In the genomic region with DNA sequence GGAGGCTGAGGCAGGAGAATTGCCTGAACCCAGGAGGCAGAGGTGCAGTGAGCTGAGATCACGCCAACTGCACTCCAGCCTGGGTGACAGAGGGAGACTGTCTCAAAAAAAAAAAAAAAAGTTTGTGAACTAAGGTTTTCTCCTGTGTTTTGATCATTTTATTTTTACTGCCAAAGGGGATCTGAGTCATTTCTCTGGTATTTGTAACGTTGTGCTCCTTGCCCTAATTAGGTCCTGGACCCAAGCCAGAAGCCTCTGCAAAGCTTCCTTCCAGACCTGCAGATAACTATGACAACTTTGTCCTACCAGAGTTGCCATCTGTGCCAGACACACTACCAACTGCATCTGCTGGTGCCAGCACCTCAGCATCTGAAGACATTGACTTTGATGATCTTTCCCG, we compare ENCODE assay signal across 9 cellular contexts. TPM values are rescaled to one million over a fixed set of nuclear protein-coding genes. Genes with fewer than 3 reads are reported as not detected.
DNase-seq lines count a peak whose midpoint lies in the region; ATAC-seq, FAIRE-seq and TF ChIP-seq lines count a peak whose summit lies in the region.
"Had no signal": no experiment of that assay in that cellular context is flagged by ENCODE, and none has a peak within 500 bp of the region (broad histone marks: within the 10 kb centered on the region; RNA-seq: fewer than 3 reads in every experiment).

No MANE protein-coding gene starts in this region.

- H3K4me1 ChIP-seq in HEK293 (ENCODE audit: control insufficient read depth, insufficient read depth, low read length) (peaks cover 20% of the 10 kb centered on the region; the same call in 1 of the 2 replicates), skeletal muscle satellite cell (ENCODE audit: control insufficient read depth, insufficient read depth, low read length) (peaks cover 39% of the 10 kb centered on the region)

- DNase-seq in SW 1271 (lab: John Stamatoyannopoulos, UW) (peak; percentile 67 to 94), Right ventricle myocardium superior (no peak), NCI-H82 treated with DMSO at 0.1 percent for 48 hours (lab: John Stamatoyannopoulos, UW; ENCODE audit: unreplicated experiment) (no peak), D721Med (ENCODE audit: insufficient read length, low spot score) (no peak)
- DNase-seq in stimulated activated naive CD8-positive, alpha-beta T cell treated with anti-CD3 and anti-CD28 coated beads, Interleukin-15, Interleukin-2, amounts not matched to agents 100 U/mL and 50 U/mL, for 24 hours = no peak

- POLR2A ChIA-PET in HEK293 (lab: Yijun Ruan, JAX) = no interaction called here

- peak overlapping the region; percentile 26 for H3K9ac ChIP-seq in skeletal muscle satellite cell (ENCODE audit: low read depth, low read length)
- H3K9ac ChIP-seq: KMS-11 had no signal

- ATAC-seq in Right ventricle myocardium superior (ENCODE audit: poor library complexity) (peak; percentile 69), GM21786 (IDR thresholded peaks at IDR 0.05; ENCODE audit: unreplicated experiment) (no peak)
- no peak for ATAC-seq in stimulated activated naive CD8-positive, alpha-beta T cell treated with anti-CD3 and anti-CD28 coated beads, Interleukin-15, Interleukin-2, amounts not matched to agents 100 U/mL and 50 U/mL, for 24 hours

- no peak overlapping the region for H3K4me3 ChIP-seq in HEK293 (ENCODE audit: low read depth, low read length)
- no peak overlapping the region for H3K4me3 ChIP-seq in skeletal muscle satellite cell (ENCODE audit: low read length)

- H3K36me3 ChIP-seq in HEK293 (ENCODE audit: control insufficient read depth in 2 of 2, insufficient read depth in 1 of 2, low read length in 2 of 2) (peaks cover 53 to 91% of the 10 kb centered on the region in 2 experiments), skeletal muscle satellite cell (ENCODE audit: insufficient read depth, low read length) (peaks cover 72% of the 10 kb centered on the region)

- intact Hi-C loops in Right ventricle myocardium superior (cut with DNase I) = no loop called here

- no peaks in the 10 kb centered on the region for H3K27me3 ChIP-seq in skeletal muscle satellite cell (ENCODE audit: control insufficient read depth, insufficient read depth, low read length)

- TF ChIP-seq CTCF in HEK293 (tag by site-specific recombination; IDR thresholded peaks at IDR 0.05) (no peak), D721Med (IDR thresholded peaks at IDR 0.05; ENCODE audit: insufficient read depth, missing control alignments) (no peak)

- H3K9me3 ChIP-seq in HEK293 (ENCODE audit: control insufficient read depth, insufficient read depth, low read depth, low read length) (no peaks in the 10 kb centered on the region), skeletal muscle satellite cell (replicated peaks; ENCODE audit: low read length) (no peaks in the 10 kb centered on the region)

- CTCF ChIA-PET in HEK293 (lab: Yijun Ruan, JAX) = interaction anchor here (0.6 to 0.7 kb wide), 2 partner anchors 18 to 39 kb away, joined by 3 read pairs; no protein-coding TSS in a partner anchor

- H3K4me2 ChIP-seq in skeletal muscle satellite cell (ENCODE audit: low read length) = peak overlapping the region; percentile 31
- H3K4me2 ChIP-seq: KMS-11 had no signal

- H3K27ac ChIP-seq in HEK293 (ENCODE audit: extremely low read depth, low read depth, low read length) = no peak overlapping the region; the same call in 1 of the 2 replicates
- H3K27ac ChIP-seq: KMS-11 had no signal

- no peak for FAIRE-seq in D721Med (lab: Jason Lieb, UNC)

TF ChIP-seq in HEK293, 187 proteins besides CTCF, POLR2A, EP300 and RAD21 (continues in another document):
- TF ChIP-seq, protein P1, sequence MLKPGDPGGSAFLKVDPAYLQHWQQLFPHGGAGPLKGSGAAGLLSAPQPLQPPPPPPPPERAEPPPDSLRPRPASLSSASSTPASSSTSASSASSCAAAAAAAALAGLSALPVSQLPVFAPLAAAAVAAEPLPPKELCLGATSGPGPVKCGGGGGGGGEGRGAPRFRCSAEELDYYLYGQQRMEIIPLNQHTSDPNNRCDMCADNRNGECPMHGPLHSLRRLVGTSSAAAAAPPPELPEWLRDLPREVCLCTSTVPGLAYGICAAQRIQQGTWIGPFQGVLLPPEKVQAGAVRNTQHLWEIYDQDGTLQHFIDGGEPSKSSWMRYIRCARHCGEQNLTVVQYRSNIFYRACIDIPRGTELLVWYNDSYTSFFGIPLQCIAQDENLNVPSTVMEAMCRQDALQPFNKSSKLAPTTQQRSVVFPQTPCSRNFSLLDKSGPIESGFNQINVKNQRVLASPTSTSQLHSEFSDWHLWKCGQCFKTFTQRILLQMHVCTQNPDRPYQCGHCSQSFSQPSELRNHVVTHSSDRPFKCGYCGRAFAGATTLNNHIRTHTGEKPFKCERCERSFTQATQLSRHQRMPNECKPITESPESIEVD (tag by site-specific recombination; IDR thresholded peaks at IDR 0.05) = peak; percentile 49; the same call in 1 of the 2 replicates
- TF ChIP-seq GLIS1 (tag by site-specific recombination; IDR thresholded peaks at IDR 0.05) (peak; percentile 52), ZXDB (tag by site-specific recombination; IDR thresholded peaks at IDR 0.05) (peak; percentile 71), ZNF660 (tag by site-specific recombination; IDR thresholded peaks at IDR 0.05) (peak; percentile 71), ZNF23 (tag by site-specific recombination; IDR thresholded peaks at IDR 0.05; ENCODE audit: borderline replicate concordance) (no peak), SP7 (tag by site-specific recombination; IDR thresholded peaks at IDR 0.05) (peak; percentile 37; the same call in 1 of the 2 replicates), KLF10 (tag by site-specific recombination; IDR thresholded peaks at IDR 0.05) (0 out of 2 replicates have a peak, but pooled peaks have one; percentile 36), ZNF366 (tag by site-specific recombination; conservative IDR thresholded peaks at IDR 0.05) (peak; percentile 86), MZF1 (tag by site-specific recombination; IDR thresholded peaks at IDR 0.05; ENCODE audit: borderline replicate concordance) (peak; percentile 60; the same call in 1 of the 2 replicates), ZFP41 (tag by site-specific recombination; IDR thresholded peaks at IDR 0.05; ENCODE audit: borderline replicate concordance) (no peak)
- TF ChIP-seq, protein P2, sequence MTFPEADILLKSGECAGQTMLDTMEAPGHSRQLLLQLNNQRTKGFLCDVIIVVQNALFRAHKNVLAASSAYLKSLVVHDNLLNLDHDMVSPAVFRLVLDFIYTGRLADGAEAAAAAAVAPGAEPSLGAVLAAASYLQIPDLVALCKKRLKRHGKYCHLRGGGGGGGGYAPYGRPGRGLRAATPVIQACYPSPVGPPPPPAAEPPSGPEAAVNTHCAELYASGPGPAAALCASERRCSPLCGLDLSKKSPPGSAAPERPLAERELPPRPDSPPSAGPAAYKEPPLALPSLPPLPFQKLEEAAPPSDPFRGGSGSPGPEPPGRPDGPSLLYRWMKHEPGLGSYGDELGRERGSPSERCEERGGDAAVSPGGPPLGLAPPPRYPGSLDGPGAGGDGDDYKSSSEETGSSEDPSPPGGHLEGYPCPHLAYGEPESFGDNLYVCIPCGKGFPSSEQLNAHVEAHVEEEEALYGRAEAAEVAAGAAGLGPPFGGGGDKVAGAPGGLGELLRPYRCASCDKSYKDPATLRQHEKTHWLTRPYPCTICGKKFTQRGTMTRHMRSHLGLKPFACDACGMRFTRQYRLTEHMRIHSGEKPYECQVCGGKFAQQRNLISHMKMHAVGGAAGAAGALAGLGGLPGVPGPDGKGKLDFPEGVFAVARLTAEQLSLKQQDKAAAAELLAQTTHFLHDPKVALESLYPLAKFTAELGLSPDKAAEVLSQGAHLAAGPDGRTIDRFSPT (tag by site-specific recombination; IDR thresholded peaks at IDR 0.05) = peak; percentile 76
- TF ChIP-seq, protein P3, sequence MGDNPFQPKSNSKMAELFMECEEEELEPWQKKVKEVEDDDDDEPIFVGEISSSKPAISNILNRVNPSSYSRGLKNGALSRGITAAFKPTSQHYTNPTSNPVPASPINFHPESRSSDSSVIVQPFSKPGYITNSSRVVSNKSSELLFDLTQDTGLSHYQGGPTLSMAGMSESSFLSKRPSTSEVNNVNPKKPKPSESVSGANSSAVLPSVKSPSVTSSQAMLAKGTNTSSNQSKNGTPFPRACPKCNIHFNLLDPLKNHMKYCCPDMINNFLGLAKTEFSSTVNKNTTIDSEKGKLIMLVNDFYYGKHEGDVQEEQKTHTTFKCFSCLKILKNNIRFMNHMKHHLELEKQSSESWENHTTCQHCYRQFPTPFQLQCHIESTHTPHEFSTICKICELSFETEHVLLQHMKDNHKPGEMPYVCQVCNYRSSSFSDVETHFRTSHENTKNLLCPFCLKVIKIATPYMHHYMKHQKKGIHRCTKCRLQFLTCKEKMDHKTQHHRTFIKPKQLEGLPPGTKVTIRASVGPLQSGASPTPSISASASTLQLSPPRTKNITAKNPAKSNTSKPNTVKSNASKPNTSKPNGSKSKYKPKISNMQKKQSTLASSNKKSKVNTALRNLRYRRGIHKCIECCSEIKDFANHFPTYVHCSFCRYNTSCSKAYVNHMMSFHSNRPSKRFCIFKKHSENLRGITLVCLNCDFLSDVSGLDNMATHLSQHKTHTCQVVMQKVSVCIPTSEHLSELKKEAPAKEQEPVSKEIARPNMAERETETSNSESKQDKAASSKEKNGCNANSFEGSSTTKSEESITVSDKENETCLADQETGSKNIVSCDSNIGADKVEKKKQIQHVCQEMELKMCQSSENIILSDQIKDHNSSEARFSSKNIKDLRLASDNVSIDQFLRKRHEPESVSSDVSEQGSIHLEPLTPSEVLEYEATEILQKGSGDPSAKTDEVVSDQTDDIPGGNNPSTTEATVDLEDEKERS (tag by site-specific recombination; IDR thresholded peaks at IDR 0.05) = 0 out of 2 replicates have a peak, but pooled peaks have one; percentile 13
- TF ChIP-seq, protein P4, sequence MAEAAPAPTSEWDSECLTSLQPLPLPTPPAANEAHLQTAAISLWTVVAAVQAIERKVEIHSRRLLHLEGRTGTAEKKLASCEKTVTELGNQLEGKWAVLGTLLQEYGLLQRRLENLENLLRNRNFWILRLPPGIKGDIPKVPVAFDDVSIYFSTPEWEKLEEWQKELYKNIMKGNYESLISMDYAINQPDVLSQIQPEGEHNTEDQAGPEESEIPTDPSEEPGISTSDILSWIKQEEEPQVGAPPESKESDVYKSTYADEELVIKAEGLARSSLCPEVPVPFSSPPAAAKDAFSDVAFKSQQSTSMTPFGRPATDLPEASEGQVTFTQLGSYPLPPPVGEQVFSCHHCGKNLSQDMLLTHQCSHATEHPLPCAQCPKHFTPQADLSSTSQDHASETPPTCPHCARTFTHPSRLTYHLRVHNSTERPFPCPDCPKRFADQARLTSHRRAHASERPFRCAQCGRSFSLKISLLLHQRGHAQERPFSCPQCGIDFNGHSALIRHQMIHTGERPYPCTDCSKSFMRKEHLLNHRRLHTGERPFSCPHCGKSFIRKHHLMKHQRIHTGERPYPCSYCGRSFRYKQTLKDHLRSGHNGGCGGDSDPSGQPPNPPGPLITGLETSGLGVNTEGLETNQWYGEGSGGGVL (tag by site-specific recombination; IDR thresholded peaks at IDR 0.05) = 0 out of 2 replicates have a peak, but pooled peaks have one; percentile 11

RNA-seq across cellular contexts. Expression of a gene that starts 32.1 kb away (rescaled TPM):
- 113 TPM for total RNA-seq in Right ventricle myocardium superior
- total RNA-seq in skeletal muscle satellite cell (2012; rRNA removed) = 125 and 156 TPM in 2 replicates

RNA-seq across cellular contexts. Expression of a gene that starts 43.4 kb away (rescaled TPM):
- 1.7 TPM for total RNA-seq in Right ventricle myocardium superior
- 2.2 and 3.5 TPM in 2 replicates for total RNA-seq in skeletal muscle satellite cell (2012; rRNA removed)

Comparison
In these comparisons a context has a peak if more than half of its experiments do, and no peak if none do; other contexts are left out.
1. DNase-seq: peak in SW 1271 (2 of 2); none in Right ventricle myocardium superior (single experiment), NCI-H82 treated with DMSO at 0.1 percent for 48 hours (single experiment), D721Med (single experiment) and stimulated activated naive CD8-positive, alpha-beta T cell treated with anti-CD3 and anti-CD28 coated beads, Interleukin-15, Interleukin-2, amounts not matched to agents 100 U/mL and 50 U/mL, for 24 hours (single experiment).